Comparison of ENCODE assay signal across 8 cellular contexts in genomic region chr13:98542568-98543379, GRCh38. TPM values are rescaled to one million over a fixed set of nuclear protein-coding genes. Genes with fewer than 3 reads are reported as not detected.
A peak's percentile ranks its signal among the peaks of the same experiment; 100 is the strongest.
DNase-seq lines count a peak whose midpoint lies in the region; ATAC-seq and TF ChIP-seq lines count a peak whose summit lies in the region.

No MANE protein-coding gene starts in this region.

- H3K4me2 ChIP-seq in H9 (ENCODE audit: insufficient read depth, insufficient read length, low read length) = no peak overlapping the region
- no peak overlapping the region for H3K4me2 ChIP-seq in mesenchymal stem cell (ENCODE audit: low read length, poor library complexity, severe bottlenecking)

- H3K9me3 Mint-ChIP-seq in H9 = no peaks in the 10 kb centered on the region; a peak in 1 of 5 replicates

- no peak for TF ChIP-seq CTCF in H9 (conservative IDR thresholded peaks at IDR 0.05)

- ATAC-seq in aorta (ENCODE audit: low FRiP score) (no peak), HG02973 (IDR thresholded peaks at IDR 0.05; ENCODE audit: unreplicated experiment) (no peak)

- H3K9ac ChIP-seq in H9 (ENCODE audit: extremely low read depth, insufficient read length, low read length) (no peak overlapping the region), mesenchymal stem cell (ENCODE audit: low read length) (peak overlapping the region; percentile 69)

- H3K56ac ChIP-seq in H9 (ENCODE audit: insufficient read length, low read depth, low read length) = no peak overlapping the region

- no peak overlapping the region for H2AFZ ChIP-seq in H9 (ENCODE audit: low read length)
- no peak overlapping the region for H2AFZ ChIP-seq in mesenchymal stem cell (ENCODE audit: low read depth, low read length)

- H3K23me2 ChIP-seq in H9 (ENCODE audit: insufficient read length, low read depth, low read length, poor library complexity, severe bottlenecking) = no peaks in the 10 kb centered on the region

- H3K23ac ChIP-seq in H9 (ENCODE audit: insufficient read length, low read depth, low read length) (no peak overlapping the region), mesenchymal stem cell (ENCODE audit: low read length in 2 of 2) (no peak overlapping the region)

- H3K4me1 ChIP-seq in H9 (ENCODE audit: insufficient read depth, low read length) (peaks cover 15% of the 10 kb centered on the region; the same call in 1 of the 2 replicates), mesenchymal stem cell (ENCODE audit: control insufficient read depth, insufficient read depth, low read depth, low read length) (peaks cover 12% of the 10 kb centered on the region), aorta (ENCODE audit: control insufficient read depth in 1 of 2, insufficient read depth in 2 of 2, low read length in 2 of 2) (peaks cover 0 to 2% of the 10 kb centered on the region in 2 donors)

- H4K91ac ChIP-seq in H9 (ENCODE audit: insufficient read length, low read depth, low read length) = no peak overlapping the region
- peak overlapping the region; percentile 22 for H4K91ac ChIP-seq in mesenchymal stem cell (ENCODE audit: low read length)

- peaks cover 12% of the 10 kb centered on the region for H3K79me1 ChIP-seq in H9 (ENCODE audit: insufficient read depth, low read depth, low read length, poor library complexity, severe bottlenecking)
- H3K79me1 ChIP-seq in mesenchymal stem cell (replicated peaks; ENCODE audit: low read length, poor library complexity, severe bottlenecking) = peaks cover 34% of the 10 kb centered on the region

- no peaks in the 10 kb centered on the region for H3K27me3 ChIP-seq in H9 (ENCODE audit: insufficient read depth, low read length)
- H3K27me3 ChIP-seq in mesenchymal stem cell (ENCODE audit: control insufficient read depth in 1 of 2, insufficient read depth in 1 of 2, low read length in 2 of 2) = no peaks in the 10 kb centered on the region
- no peaks in the 10 kb centered on the region for H3K27me3 ChIP-seq in aorta (ENCODE audit: control insufficient read depth in 1 of 2, insufficient read depth in 2 of 2, low read length in 1 of 2)

- H3K4me3 ChIP-seq in mesenchymal stem cell (ENCODE audit: insufficient read depth in 1 of 2, low read depth in 1 of 2, low read length in 2 of 2) (peak overlapping the region in 1 of 2 experiments; percentile 73), aorta (ENCODE audit: low read length in 2 of 2) (no peak overlapping the region)

- H3T11ph ChIP-seq in H9 (ENCODE audit: low read length) = no peak overlapping the region

- peaks cover 2 to 12% (median 11%) of the 10 kb centered on the region in 3 experiments; a peak in 3 of 7 replicates for H3K36me3 Mint-ChIP-seq in H9 (ENCODE audit: insufficient read depth in 1 of 3, low read depth in 3 of 3)

- H3K18ac ChIP-seq in H9 (ENCODE audit: insufficient read length, low read depth, low read length) (no peak overlapping the region), mesenchymal stem cell (ENCODE audit: low read depth in 1 of 2, low read length in 2 of 2) (peak overlapping the region; percentile 61)

- H2BK5ac ChIP-seq in H9 (ENCODE audit: insufficient read length, low read length) = no peak overlapping the region
- H2BK5ac ChIP-seq in mesenchymal stem cell (ENCODE audit: low read depth, low read length, poor library complexity, severe bottlenecking) = no peak overlapping the region

- H3K9me3 ChIP-seq in H9 (ENCODE audit: control insufficient read depth, low read depth, low read length) (no peaks in the 10 kb centered on the region), mesenchymal stem cell (ENCODE audit: control insufficient read depth, low read length) (no peaks in the 10 kb centered on the region), aorta (ENCODE audit: control insufficient read depth, low read length) (no peaks in the 10 kb centered on the region)

- H3K36me3 ChIP-seq in mesenchymal stem cell (ENCODE audit: control insufficient read depth in 1 of 2, insufficient read depth in 2 of 2, low read depth in 1 of 2, low read length in 2 of 2) (peaks cover 0 to 5% of the 10 kb centered on the region in 2 experiments), aorta (ENCODE audit: control insufficient read depth in 1 of 2, insufficient read depth in 2 of 2, low read length in 1 of 2) (no peaks in the 10 kb centered on the region)

- H3K27ac ChIP-seq in H9 (ENCODE audit: insufficient read length, low read depth, low read length) = no peak overlapping the region
- no peak overlapping the region for H3K27ac ChIP-seq in mesenchymal stem cell (ENCODE audit: low read length, poor library complexity, severe bottlenecking)
- H3K27ac ChIP-seq in aorta (ENCODE audit: low read depth in 1 of 2, low read length in 2 of 2) = no peak overlapping the region

- H4K5ac ChIP-seq in H9 (ENCODE audit: insufficient read length, low read depth, low read length) = no peak overlapping the region

- H3K4me1 Mint-ChIP-seq in H9 = peaks cover 63% of the 10 kb centered on the region in 2 experiments

- WGBS in H9 (ENCODE audit: extremely low coverage, insufficient read length, low lambda C conversion rate) = no CpG with 5 or more reads among the region's 23 CpGs
- 89% methylated on average over 22 of the region's 23 CpGs for WGBS in mesenchymal stem cell
- WGBS in aorta, 2 donors = 66 to 79% methylated on average over 23 of the region's 23 CpGs

- no peak overlapping the region for H2BK20ac ChIP-seq in H9 (ENCODE audit: low read depth, low read length, poor library complexity, severe bottlenecking)

- H4K8ac ChIP-seq in H9 (replicated peaks; ENCODE audit: insufficient read length, low read depth, low read length) = no peak overlapping the region
- H4K8ac ChIP-seq in mesenchymal stem cell (ENCODE audit: low read length) = peak overlapping the region; percentile 29

- intact Hi-C loops in aorta (cut with DNase I) = no loop called here

- H3K14ac ChIP-seq in H9 (ENCODE audit: insufficient read depth, low read length) = no peak overlapping the region
- H3K14ac ChIP-seq in mesenchymal stem cell (ENCODE audit: low read length in 2 of 2) = no peak overlapping the region

- H3K4me3 Mint-ChIP-seq in H9 = no peak overlapping the region; a peak in 2 of 5 replicates

- no peak overlapping the region for H2BK15ac ChIP-seq in H9 (ENCODE audit: low read depth, low read length)
- no peak overlapping the region for H2BK15ac ChIP-seq in mesenchymal stem cell (ENCODE audit: low read depth, poor library complexity, severe bottlenecking)

- H2BK120ac ChIP-seq in H9 (ENCODE audit: low read depth, low read length, poor library complexity, severe bottlenecking) = no peak overlapping the region
- no peak overlapping the region for H2BK120ac ChIP-seq in mesenchymal stem cell (ENCODE audit: low read depth, low read length)

- H3K4ac ChIP-seq in H9 (ENCODE audit: low read depth, low read length) = no peak overlapping the region
- peak overlapping the region; percentile 4 to 63 for H3K4ac ChIP-seq in mesenchymal stem cell (ENCODE audit: low read depth in 1 of 2, low read length in 2 of 2)

- DNase-seq in GDM1 (lab: John Stamatoyannopoulos, UW) (peak; percentile 12), H9 (no peak), UCSD-AML1 (lab: John Stamatoyannopoulos, UW; ENCODE audit: unreplicated experiment) (peak; percentile 25), mesenchymal stem cell (no peak), NCI-H2227 treated with DMSO at 0.1 percent for 48 hours (lab: John Stamatoyannopoulos, UW) (no peak), DMS79 (lab: John Stamatoyannopoulos, UW) (no peak), aorta (no peak)

- H2BK12ac ChIP-seq in H9 (ENCODE audit: insufficient read length, low read depth, low read length) (no peak overlapping the region), mesenchymal stem cell (ENCODE audit: low read length in 2 of 2) (peak overlapping the region in 1 of 2 experiments; percentile 41)

- H3K27ac Mint-ChIP-seq in H9 = peak overlapping the region; percentile 55 to 95 (median 62); a peak in 5 of 7 replicates

- H3K79me2 ChIP-seq in H9 (ENCODE audit: insufficient read depth, low read length) = peaks cover 64% of the 10 kb centered on the region

- no peak overlapping the region for H2AK5ac ChIP-seq in H9 (ENCODE audit: insufficient read length, low read length)
- no peak overlapping the region for H2AK5ac ChIP-seq in mesenchymal stem cell (ENCODE audit: low read length, severe bottlenecking)

- no peaks in the 10 kb centered on the region for H4K20me1 ChIP-seq in H9 (ENCODE audit: control insufficient read depth, insufficient read depth, insufficient read length)

- H3K27me3 Mint-ChIP-seq in H9 (ENCODE audit: low read depth) = no peaks in the 10 kb centered on the region

RNA-seq across cellular contexts. Expression of gene STK24, which starts 34.1 kb away (rescaled TPM):
- 131 and 134 TPM in 2 replicates for total RNA-seq in H9 (2021)
- polyA plus RNA-seq in mesenchymal stem cell (2013, experiment 1 of 2) = 136 TPM
- 138 TPM for polyA plus RNA-seq in mesenchymal stem cell (2013, experiment 2 of 2)
- total RNA-seq in aorta = 10 to 100 TPM; 61.3 to 64.5 TPM
- 10 to 100 TPM; 39.9 to 54.8 TPM for polyA plus RNA-seq in aorta

Comparison
In these comparisons a context has a peak if more than half of its experiments do, and no peak if none do; other contexts are left out.
1. DNase-seq: peak in GDM1 (single experiment) and UCSD-AML1 (single experiment); none in H9 (single experiment), mesenchymal stem cell (single experiment), NCI-H2227 treated with DMSO at 0.1 percent for 48 hours (single experiment), DMS79 (single experiment) and aorta (0 of 2).